ENCODE assay signal across 4 cellular contexts in genomic region chr1:37058424-37058988, GRCh38.
TF ChIP-seq lines count a peak whose summit lies in the region.

No MANE protein-coding gene starts in this region.

TF ChIP-seq in SK-N-SH, 30 proteins besides CTCF, POLR2A, EP300 and RAD21 (continues in another document):
- no peak for TF ChIP-seq RXRA (IDR thresholded peaks at IDR 0.05; ENCODE audit: borderline replicate concordance, low read depth)
- no peak for TF ChIP-seq TCF12 (IDR thresholded peaks at IDR 0.05)
- no peak for TF ChIP-seq TEAD4 (IDR thresholded peaks at IDR 0.05; ENCODE audit: borderline replicate concordance, insufficient read depth)
- no peak for TF ChIP-seq MXI1 (IDR thresholded peaks at IDR 0.05; ENCODE audit: low read depth, low read length)
- no peak for TF ChIP-seq ELF1 (IDR thresholded peaks at IDR 0.05)
- no peak for TF ChIP-seq RFX5 (IDR thresholded peaks at IDR 0.05; ENCODE audit: low read length)
- no peak for TF ChIP-seq PBX3 (IDR thresholded peaks at IDR 0.05)
- TF ChIP-seq RCOR1 (IDR thresholded peaks at IDR 0.05; ENCODE audit: low read length), result peak; percentile 92
- TF ChIP-seq FOSL2 (IDR thresholded peaks at IDR 0.05; ENCODE audit: borderline replicate concordance, low read depth), result no peak
- no peak for TF ChIP-seq NFIC (IDR thresholded peaks at IDR 0.05; ENCODE audit: borderline replicate concordance)
- TF ChIP-seq GATA2 (CRISPR knock-in tag; IDR thresholded peaks at IDR 0.05), result peak; percentile 78
- TF ChIP-seq FOXJ3 (CRISPR knock-in tag; IDR thresholded peaks at IDR 0.05), result peak; percentile 42; the same call in 1 of the 2 replicates
- TF ChIP-seq ZBTB33 (IDR thresholded peaks at IDR 0.05; ENCODE audit: borderline replicate concordance, low read depth), result no peak
- no peak for TF ChIP-seq EZH2phosphoT487 (IDR thresholded peaks at IDR 0.05; ENCODE audit: borderline replicate concordance, low read depth)
- no peak for TF ChIP-seq POLR2AphosphoS5 (IDR thresholded peaks at IDR 0.05; ENCODE audit: low read depth, low read length)

TF ChIP-seq in SK-N-SH treated with all-trans-retinoic acid at 6 μM for 48 hours, 23 proteins besides CTCF, POLR2A, EP300 and RAD21 (continues in another document):
- TF ChIP-seq ZC3H10 (CRISPR knock-in tag; IDR thresholded peaks at IDR 0.05) (no peak), SNAI2 (CRISPR knock-in tag; IDR thresholded peaks at IDR 0.05) (no peak), ZNF70 (CRISPR knock-in tag; IDR thresholded peaks at IDR 0.05) (no peak), ARNTL (CRISPR knock-in tag; IDR thresholded peaks at IDR 0.05; ENCODE audit: borderline replicate concordance, low read depth) (no peak), TCF4 (CRISPR knock-in tag; IDR thresholded peaks at IDR 0.05; ENCODE audit: borderline replicate concordance) (no peak), RARB (CRISPR knock-in tag; IDR thresholded peaks at IDR 0.05) (no peak), PPARA (CRISPR knock-in tag; IDR thresholded peaks at IDR 0.05; ENCODE audit: borderline replicate concordance) (no peak), ESRRG (CRISPR knock-in tag; IDR thresholded peaks at IDR 0.05) (no peak), CREB5 (CRISPR knock-in tag; IDR thresholded peaks at IDR 0.05; ENCODE audit: low read depth) (no peak), ZNF565 (CRISPR knock-in tag; conservative IDR thresholded peaks at IDR 0.05; ENCODE audit: low read depth) (no peak), GLIS3 (CRISPR knock-in tag; IDR thresholded peaks at IDR 0.05) (no peak), POU6F1 (CRISPR knock-in tag; IDR thresholded peaks at IDR 0.05; ENCODE audit: borderline replicate concordance, low read depth) (no peak), TOX (CRISPR knock-in tag; IDR thresholded peaks at IDR 0.05; ENCODE audit: borderline replicate concordance) (no peak), ISL1 (CRISPR knock-in tag; IDR thresholded peaks at IDR 0.05) (no peak), CSRNP3 (CRISPR knock-in tag; IDR thresholded peaks at IDR 0.05) (no peak), BACH2 (CRISPR knock-in tag; IDR thresholded peaks at IDR 0.05; ENCODE audit: borderline replicate concordance) (no peak), ZNF8 (CRISPR knock-in tag; IDR thresholded peaks at IDR 0.05) (no peak), ZFP3 (CRISPR knock-in tag; IDR thresholded peaks at IDR 0.05) (no peak)

TF ChIP-seq in HEK293, 187 proteins besides CTCF, POLR2A, EP300 and RAD21:
- TF ChIP-seq ZFP3 (tag by site-specific recombination; IDR thresholded peaks at IDR 0.05; ENCODE audit: low read depth), result no peak
- TF ChIP-seq REST (tag by site-specific recombination; IDR thresholded peaks at IDR 0.05), result no peak
- no peak for TF ChIP-seq ZNF311 (tag by site-specific recombination; IDR thresholded peaks at IDR 0.05; ENCODE audit: borderline replicate concordance)
- TF ChIP-seq GLIS2 (tag by site-specific recombination; IDR thresholded peaks at IDR 0.05), result no peak
- peak; percentile 94 for TF ChIP-seq ZNF623 (tag by site-specific recombination; IDR thresholded peaks at IDR 0.05)

TF ChIP-seq in H1, 55 proteins besides CTCF, POLR2A, EP300 and RAD21:
- TF ChIP-seq ZNF274 (IDR thresholded peaks at IDR 0.05; ENCODE audit: borderline replicate concordance, extremely low read depth, low read length) (no peak), SIRT6 (IDR thresholded peaks at IDR 0.05; ENCODE audit: low read length) (no peak), KDM1A (IDR thresholded peaks at IDR 0.05; ENCODE audit: borderline replicate concordance, low read length) (peak; percentile 69; the same call in 1 of the 2 replicates)
TF ChIP-seq in H1: peak in this region for 1.
